8 cellular contexts compared by ENCODE assay signal in the genomic region with DNA sequence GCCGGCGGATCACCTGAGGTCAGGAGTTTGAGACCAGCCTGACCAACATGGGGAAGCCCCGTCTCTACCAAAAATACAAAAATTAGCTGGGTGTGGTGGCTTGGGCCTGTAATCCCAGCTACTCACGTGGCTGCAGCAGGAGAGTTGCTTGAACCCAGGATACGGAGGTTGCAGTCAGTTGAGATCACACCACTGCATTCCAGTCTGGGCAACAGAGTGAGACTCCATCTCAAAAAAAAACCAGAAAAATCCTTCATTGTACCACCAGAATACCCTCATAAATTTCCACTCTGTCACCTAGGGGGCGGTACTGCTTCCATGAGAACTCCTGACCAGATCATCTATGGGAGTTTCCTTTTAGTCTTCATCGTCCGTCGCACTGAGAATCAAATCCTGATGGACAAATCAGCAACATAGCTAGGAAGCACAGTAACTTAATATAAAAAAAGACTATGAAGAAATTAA.
DNase-seq lines count a peak whose midpoint lies in the region; ATAC-seq and TF ChIP-seq lines count a peak whose summit lies in the region.

No MANE protein-coding gene starts in this region.

- H3K4me3 ChIP-seq in MG63 (peak overlapping the region; percentile 67), mesodermal cell (ENCODE audit: extremely low read depth, insufficient read depth, low read length, poor library complexity, severe bottlenecking) (no peak overlapping the region), uterus (no peak overlapping the region)

- H3K36me3 Mint-ChIP-seq in activated naive CD4-positive, alpha-beta T cell treated with anti-CD3 and anti-CD28 coated beads, Interleukin-2, amount 50 U/mL, for 72 hours: peaks cover 0 to 55% of the 10 kb centered on the region in 2 donors

- intact Hi-C loops in uterus (cut with DNase I; ENCODE audit: low total_unique reads): no loop called here

- 81 to 83% methylated on average over 3 to 4 of the region's 9 CpGs for WGBS in mesodermal cell (ENCODE audit: insufficient coverage in 2 of 2), 2 experiments

- H3K27ac ChIP-seq in mesodermal cell (ENCODE audit: low read depth, low read length, severe bottlenecking) (peak overlapping the region; percentile 93), uterus (peak overlapping the region in 1 of 2 donors; percentile 44)

- no peaks in the 10 kb centered on the region for H3K9me3 Mint-ChIP-seq in activated naive CD4-positive, alpha-beta T cell treated with anti-CD3 and anti-CD28 coated beads, Interleukin-2, amount 50 U/mL, for 72 hours

- DNase-seq in DMS53 (lab: John Stamatoyannopoulos, UW) (peak; percentile 41), DMS53 treated with DMSO at 0.1 percent for 48 hours (lab: John Stamatoyannopoulos, UW; ENCODE audit: unreplicated experiment) (no peak), MG63 (peak; percentile 60), ureter (ENCODE audit: low spot score) (no peak), uterus (no peak)
- peak; percentile 57 to 74 for DNase-seq in activated naive CD4-positive, alpha-beta T cell treated with anti-CD3 and anti-CD28 coated beads, Interleukin-2, amount 50 U/mL, for 72 hours (ENCODE audit: low spot score in 2 of 2)

- ATAC-seq in activated naive CD4-positive, alpha-beta T cell treated with anti-CD3 and anti-CD28 coated beads, Interleukin-2, amount 50 U/mL, for 72 hours: peak; percentile 2 to 12
- ATAC-seq in HG02938 (IDR thresholded peaks at IDR 0.05; ENCODE audit: unreplicated experiment): no peak

- H3K27ac Mint-ChIP-seq in activated naive CD4-positive, alpha-beta T cell treated with anti-CD3 and anti-CD28 coated beads, Interleukin-2, amount 50 U/mL, for 72 hours: peak overlapping the region in 1 of 2 donors; percentile 100

- H3K27me3 ChIP-seq in MG63: no peaks in the 10 kb centered on the region
- no peaks in the 10 kb centered on the region for H3K27me3 ChIP-seq in uterus

- TF ChIP-seq CTCF in uterus (IDR thresholded peaks at IDR 0.05): no peak

- TF ChIP-seq POLR2A in uterus (IDR thresholded peaks at IDR 0.05): no peak

- H3K9me3 ChIP-seq in MG63: no peaks in the 10 kb centered on the region
- H3K9me3 ChIP-seq in mesodermal cell (ENCODE audit: control insufficient read depth, low read length): no peaks in the 10 kb centered on the region
- no peaks in the 10 kb centered on the region for H3K9me3 ChIP-seq in uterus

- H3K36me3 ChIP-seq in MG63 (peaks cover 35% of the 10 kb centered on the region), mesodermal cell (ENCODE audit: control insufficient read depth, insufficient read depth, low read length) (peaks cover 4% of the 10 kb centered on the region), uterus (no peaks in the 10 kb centered on the region)

- H3K4me1 ChIP-seq in mesodermal cell (ENCODE audit: control insufficient read depth, insufficient read depth, low read length, poor library complexity, severe bottlenecking) (peaks cover 13% of the 10 kb centered on the region), uterus (peaks cover 0 to 13% of the 10 kb centered on the region in 2 donors)

Comparison
In these comparisons a context has a peak if more than half of its experiments do, and no peak if none do; other contexts are left out.
1. DNase-seq: peak in DMS53 (single experiment), MG63 (single experiment) and activated naive CD4-positive, alpha-beta T cell treated with anti-CD3 and anti-CD28 coated beads, Interleukin-2, amount 50 U/mL, for 72 hours (2 of 2); none in DMS53 treated with DMSO at 0.1 percent for 48 hours (single experiment), ureter (single experiment) and uterus (0 of 2).